21 cellular contexts compared by ENCODE assay signal in the genomic region with DNA sequence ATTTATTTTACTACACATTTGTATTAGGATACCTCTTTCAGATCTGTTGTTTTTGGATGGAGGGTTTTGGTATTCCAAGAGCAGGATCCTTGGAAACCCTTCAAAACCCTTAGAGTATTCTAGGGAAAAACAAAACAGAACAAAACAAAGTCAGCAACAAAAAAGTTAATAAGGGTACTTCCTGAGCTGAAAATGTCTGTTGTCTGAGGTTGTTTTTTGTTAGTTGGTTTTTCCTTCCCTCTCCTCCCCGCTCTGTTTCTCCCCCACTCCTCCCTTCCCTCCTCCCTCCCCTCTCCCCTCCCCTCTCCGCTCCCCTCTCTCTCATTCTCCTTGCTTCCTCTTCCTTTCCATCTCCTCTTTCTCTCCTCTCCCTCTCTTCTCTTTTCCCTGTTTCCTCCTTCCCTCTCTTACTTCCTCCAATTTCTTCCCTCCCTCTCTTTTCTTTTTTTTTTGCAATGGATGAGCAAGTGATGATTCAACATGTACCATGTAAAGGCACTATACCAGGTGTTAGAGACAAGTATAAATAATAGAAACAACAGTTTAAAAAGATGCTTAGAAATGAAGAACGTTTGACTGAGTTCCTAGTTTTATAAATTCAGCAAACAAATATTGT.
"Had no signal": no experiment of that assay in that cellular context is flagged by ENCODE, and none has a peak within 500 bp of the region (broad histone marks: within the 10 kb centered on the region; RNA-seq: fewer than 3 reads in every experiment).

No MANE protein-coding gene starts in this region.

- H3K4me3 ChIP-seq: adrenal gland, gastrocnemius medialis, heart left ventricle, skin epidermis, suprapubic skin, upper lobe of left lung had no signal

- H3K4me3 Mint-ChIP-seq: activated naive CD4-positive, alpha-beta T cell treated with anti-CD3 and anti-CD28 coated beads, Interleukin-2, amount 50 U/mL, for 24 hours; naive thymus-derived CD8-positive, alpha-beta T cell had no signal

- H3K27me3 ChIP-seq: adrenal gland, gastrocnemius medialis, heart left ventricle, suprapubic skin, upper lobe of left lung had no signal

- H3K27ac Mint-ChIP-seq: activated naive CD4-positive, alpha-beta T cell treated with anti-CD3 and anti-CD28 coated beads, Interleukin-2, amount 50 U/mL, for 24 hours had no signal

- H3K36me3 ChIP-seq: adrenal gland, gastrocnemius medialis, heart left ventricle, suprapubic skin, upper lobe of left lung had no signal

- H3K9me3 Mint-ChIP-seq: activated naive CD4-positive, alpha-beta T cell treated with anti-CD3 and anti-CD28 coated beads, Interleukin-2, amount 50 U/mL, for 24 hours had no signal

- H3K4me1 ChIP-seq: adrenal gland, suprapubic skin, upper lobe of left lung had no signal

- DNase-seq: activated CD4-positive, alpha-beta T cell treated with anti-CD3 and anti-CD28 coated beads for 1 hour; activated CD4-positive, alpha-beta T cell treated with anti-CD3 and anti-CD28 coated beads, Interleukin-2, amount 50 U/mL, for 4 hours; activated T-cell treated with anti-CD3 and anti-CD28 coated beads for 4 hours; adrenal gland; caudate nucleus; cortex of kidney; effector CD4-positive, alpha-beta T cell; gastrocnemius medialis; heart left ventricle; naive thymus-derived CD8-positive, alpha-beta T cell; nucleus accumbens; posterior cingulate gyrus; stimulated activated CD4-positive, alpha-beta T cell treated with anti-CD3 and anti-CD28 coated beads, Interleukin-15, amount 100 ng/mL, for 24 hours; stimulated activated CD4-positive, alpha-beta T cell treated with anti-CD3 and anti-CD28 coated beads, Interleukin-4, amount 100 ng/mL, for 1 hour; stimulated activated naive CD8-positive, alpha-beta T cell treated with anti-CD3 and anti-CD28 coated beads, Interleukin-15, Interleukin-2, amounts not matched to agents 100 U/mL and 50 U/mL, for 24 hours; T-helper 9 cell; upper lobe of left lung had no signal

- H3K27ac ChIP-seq: adrenal gland, gastrocnemius medialis, heart left ventricle, skin epidermis, suprapubic skin, upper lobe of left lung had no signal

- H3K9me3 ChIP-seq: adrenal gland, gastrocnemius medialis, heart left ventricle, suprapubic skin, upper lobe of left lung had no signal

- H3K27me3 Mint-ChIP-seq: activated naive CD4-positive, alpha-beta T cell treated with anti-CD3 and anti-CD28 coated beads, Interleukin-2, amount 50 U/mL, for 24 hours; naive thymus-derived CD8-positive, alpha-beta T cell had no signal

- ATAC-seq: gastrocnemius medialis; heart left ventricle; left lobe of liver; naive thymus-derived CD8-positive, alpha-beta T cell; stimulated activated naive CD8-positive, alpha-beta T cell treated with anti-CD3 and anti-CD28 coated beads, Interleukin-15, Interleukin-2, amounts not matched to agents 100 U/mL and 50 U/mL, for 24 hours had no signal
